ENCODE assay signal across 13 cellular contexts in genomic region chr7:94856643-94857042, GRCh38. TPM values are rescaled to one million over a fixed set of nuclear protein-coding genes. Genes with fewer than 3 reads are reported as not detected.
DNase-seq lines count a peak whose midpoint lies in the region.
"Had no signal": no experiment of that assay in that cellular context is flagged by ENCODE, and none has a peak within 500 bp of the region (broad histone marks: within the 10 kb centered on the region; RNA-seq: fewer than 3 reads in every experiment).

No MANE protein-coding gene starts in this region.

- DNase-seq in M059J (ENCODE audit: low read depth) (peak; percentile 5), amniotic epithelial cell (ENCODE audit: low read depth) (peak; percentile 59), brain pericyte (ENCODE audit: low read depth, low spot score) (peak; percentile 16), myocyte (ENCODE audit: low read depth) (peak; percentile 9), NCI-H146 treated with DMSO at 0.1 percent for 48 hours (lab: John Stamatoyannopoulos, UW; ENCODE audit: unreplicated experiment) (no peak)
- DNase-seq in stimulated activated CD8-positive, alpha-beta memory T cell treated with anti-CD3 and anti-CD28 coated beads, Interleukin-4, amount 100 ng/mL, for 48 hours, result no peak
- DNase-seq in activated effector memory CD4-positive, alpha-beta T cell treated with Interleukin-2 at 50 U/mL for 16 hours, result no peak
- DNase-seq: BE2C; CD4-positive, alpha-beta memory T cell; DMS153; DMS79 treated with DMSO at 0.1 percent for 48 hours; EL; GM23248 had no signal

RNA-seq across cellular contexts. Expression of gene PPP1R9A, which starts 50.8 kb away (rescaled TPM):
- 0.25 and 0.69 TPM in 2 replicates for total RNA-seq in M059J (2014; rRNA removed; shearing (Covaris generic))
- total RNA-seq in myocyte, result 8.5 and 10.1 TPM in 2 replicates
- 1.7 TPM for polyA plus RNA-seq in myocyte (2012)
- total RNA-seq: CD4-positive, alpha-beta memory T cell; GM23248 had no signal
- polyA plus RNA-seq: CD4-positive, alpha-beta memory T cell had no signal

Comparison
In these comparisons a context has a peak if more than half of its experiments do, and no peak if none do; other contexts are left out.
1. DNase-seq: peak in M059J (single experiment), amniotic epithelial cell (single experiment), brain pericyte (single experiment) and myocyte (single experiment); none in stimulated activated CD8-positive, alpha-beta memory T cell treated with anti-CD3 and anti-CD28 coated beads, Interleukin-4, amount 100 ng/mL, for 48 hours (single experiment), activated effector memory CD4-positive, alpha-beta T cell treated with Interleukin-2 at 50 U/mL for 16 hours (single experiment) and NCI-H146 treated with DMSO at 0.1 percent for 48 hours (single experiment).